In genomic region chrX:47193475-47194241, GRCh38 we compare ENCODE assay signal across 1 cellular context.
A peak's percentile ranks its signal among the peaks of the same experiment; 100 is the strongest.
TF ChIP-seq lines count a peak whose summit lies in the region.

Gene UBA1 (plus strand): TSS chrX:47193829. CDS start chrX:47198803, 4,974 bp downstream.

TF ChIP-seq in K562, 482 proteins besides CTCF, POLR2A, EP300 and RAD21 (continued from another document and continues in another):
- TF ChIP-seq, protein P1, sequence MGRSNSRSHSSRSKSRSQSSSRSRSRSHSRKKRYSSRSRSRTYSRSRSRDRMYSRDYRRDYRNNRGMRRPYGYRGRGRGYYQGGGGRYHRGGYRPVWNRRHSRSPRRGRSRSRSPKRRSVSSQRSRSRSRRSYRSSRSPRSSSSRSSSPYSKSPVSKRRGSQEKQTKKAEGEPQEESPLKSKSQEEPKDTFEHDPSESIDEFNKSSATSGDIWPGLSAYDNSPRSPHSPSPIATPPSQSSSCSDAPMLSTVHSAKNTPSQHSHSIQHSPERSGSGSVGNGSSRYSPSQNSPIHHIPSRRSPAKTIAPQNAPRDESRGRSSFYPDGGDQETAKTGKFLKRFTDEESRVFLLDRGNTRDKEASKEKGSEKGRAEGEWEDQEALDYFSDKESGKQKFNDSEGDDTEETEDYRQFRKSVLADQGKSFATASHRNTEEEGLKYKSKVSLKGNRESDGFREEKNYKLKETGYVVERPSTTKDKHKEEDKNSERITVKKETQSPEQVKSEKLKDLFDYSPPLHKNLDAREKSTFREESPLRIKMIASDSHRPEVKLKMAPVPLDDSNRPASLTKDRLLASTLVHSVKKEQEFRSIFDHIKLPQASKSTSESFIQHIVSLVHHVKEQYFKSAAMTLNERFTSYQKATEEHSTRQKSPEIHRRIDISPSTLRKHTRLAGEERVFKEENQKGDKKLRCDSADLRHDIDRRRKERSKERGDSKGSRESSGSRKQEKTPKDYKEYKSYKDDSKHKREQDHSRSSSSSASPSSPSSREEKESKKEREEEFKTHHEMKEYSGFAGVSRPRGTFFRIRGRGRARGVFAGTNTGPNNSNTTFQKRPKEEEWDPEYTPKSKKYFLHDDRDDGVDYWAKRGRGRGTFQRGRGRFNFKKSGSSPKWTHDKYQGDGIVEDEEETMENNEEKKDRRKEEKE (IDR thresholded peaks at IDR 0.05; ENCODE audit: borderline replicate concordance in 1 of 2, control insufficient read depth in 1 of 2, low read depth in 2 of 2, low read length in 1 of 2) = no peak
- TF ChIP-seq MBD1 (CRISPR knock-in tag; IDR thresholded peaks at IDR 0.05) (no peak), TSC22D4 (tag; IDR thresholded peaks at IDR 0.05) (no peak), GMEB1 (CRISPR knock-in tag; IDR thresholded peaks at IDR 0.05) (0 out of 2 replicates have a peak, but pooled peaks have one; percentile 23), NCOA6 (IDR thresholded peaks at IDR 0.05) (no peak), CBX1 (IDR thresholded peaks at IDR 0.05; ENCODE audit: low read depth) (0 out of 2 replicates have a peak, but pooled peaks have one; percentile 25), ZBTB26 (CRISPR knock-in tag; IDR thresholded peaks at IDR 0.05) (no peak), KLF16 (IDR thresholded peaks at IDR 0.05) (no peak), CREM (IDR thresholded peaks at IDR 0.05; ENCODE audit: low read depth) (peak; percentile 47; the same call in 1 of the 2 replicates), E2F4 (CRISPR knock-in tag; IDR thresholded peaks at IDR 0.05; ENCODE audit: low read depth) (no peak), TAF1 (IDR thresholded peaks at IDR 0.05; ENCODE audit: control insufficient read depth, extremely low read depth, insufficient read depth, low read length, severe bottlenecking) (peak; percentile 77), NFYB (IDR thresholded peaks at IDR 0.05; ENCODE audit: extremely low read depth, insufficient read length) (no peak), ZBTB7A (IDR thresholded peaks at IDR 0.05; ENCODE audit: borderline replicate concordance, control insufficient read depth, low read depth, low read length) (peak; percentile 38; the same call in 1 of the 2 replicates), ZNF707 (CRISPR knock-in tag; conservative IDR thresholded peaks at IDR 0.05) (no peak), ZNF239 (CRISPR knock-in tag; IDR thresholded peaks at IDR 0.05) (no peak), ZNF184 (CRISPR knock-in tag; IDR thresholded peaks at IDR 0.05) (no peak), STAG1 (CRISPR knock-in tag; IDR thresholded peaks at IDR 0.05; ENCODE audit: borderline replicate concordance) (peak; percentile 61; the same call in 1 of the 2 replicates), NFIC (IDR thresholded peaks at IDR 0.05) (peak; percentile 54; the same call in 1 of the 2 replicates), SETDB1 (IDR thresholded peaks at IDR 0.05; ENCODE audit: low read length) (no peak), MEIS2 (IDR thresholded peaks at IDR 0.05; ENCODE audit: partially characterized antibody) (peak; percentile 66), NFRKB (IDR thresholded peaks at IDR 0.05; ENCODE audit: low read depth) (peak; percentile 86), ZBTB33 (CRISPR knock-in tag; IDR thresholded peaks at IDR 0.05) (no peak), ZNF174 (CRISPR knock-in tag; IDR thresholded peaks at IDR 0.05) (no peak), GABPB1 (CRISPR knock-in tag; IDR thresholded peaks at IDR 0.05) (no peak; the same call in 1 of the 2 replicates), TCF7L2 (IDR thresholded peaks at IDR 0.05; ENCODE audit: low read depth, low read length) (no peak), CHD2 (IDR thresholded peaks at IDR 0.05; ENCODE audit: low read depth, low read length) (no peak), DMBX1 (CRISPR knock-in tag; IDR thresholded peaks at IDR 0.05; ENCODE audit: borderline replicate concordance) (no peak), ZNF583 (CRISPR knock-in tag; IDR thresholded peaks at IDR 0.05) (no peak), ZNF764 (CRISPR knock-in tag; IDR thresholded peaks at IDR 0.05; ENCODE audit: low read depth) (no peak), OTX1 (CRISPR knock-in tag; IDR thresholded peaks at IDR 0.05) (no peak), ZNF507 (tag; conservative IDR thresholded peaks at IDR 0.05) (no peak), CEBPZ (IDR thresholded peaks at IDR 0.05; ENCODE audit: borderline replicate concordance, low read depth, low read length) (no peak)
- TF ChIP-seq, protein P2, sequence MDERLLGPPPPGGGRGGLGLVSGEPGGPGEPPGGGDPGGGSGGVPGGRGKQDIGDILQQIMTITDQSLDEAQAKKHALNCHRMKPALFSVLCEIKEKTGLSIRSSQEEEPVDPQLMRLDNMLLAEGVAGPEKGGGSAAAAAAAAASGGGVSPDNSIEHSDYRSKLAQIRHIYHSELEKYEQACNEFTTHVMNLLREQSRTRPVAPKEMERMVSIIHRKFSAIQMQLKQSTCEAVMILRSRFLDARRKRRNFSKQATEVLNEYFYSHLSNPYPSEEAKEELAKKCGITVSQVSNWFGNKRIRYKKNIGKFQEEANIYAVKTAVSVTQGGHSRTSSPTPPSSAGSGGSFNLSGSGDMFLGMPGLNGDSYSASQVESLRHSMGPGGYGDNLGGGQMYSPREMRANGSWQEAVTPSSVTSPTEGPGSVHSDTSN (CRISPR knock-in tag; IDR thresholded peaks at IDR 0.05; ENCODE audit: low read depth) = no peak
- TF ChIP-seq, protein P2 (tag; conservative IDR thresholded peaks at IDR 0.05; ENCODE audit: low read depth) = peak; percentile 46; the same call in 1 of the 2 replicates
- TF ChIP-seq, protein P3, sequence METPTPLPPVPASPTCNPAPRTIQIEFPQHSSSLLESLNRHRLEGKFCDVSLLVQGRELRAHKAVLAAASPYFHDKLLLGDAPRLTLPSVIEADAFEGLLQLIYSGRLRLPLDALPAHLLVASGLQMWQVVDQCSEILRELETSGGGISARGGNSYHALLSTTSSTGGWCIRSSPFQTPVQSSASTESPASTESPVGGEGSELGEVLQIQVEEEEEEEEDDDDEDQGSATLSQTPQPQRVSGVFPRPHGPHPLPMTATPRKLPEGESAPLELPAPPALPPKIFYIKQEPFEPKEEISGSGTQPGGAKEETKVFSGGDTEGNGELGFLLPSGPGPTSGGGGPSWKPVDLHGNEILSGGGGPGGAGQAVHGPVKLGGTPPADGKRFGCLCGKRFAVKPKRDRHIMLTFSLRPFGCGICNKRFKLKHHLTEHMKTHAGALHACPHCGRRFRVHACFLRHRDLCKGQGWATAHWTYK (CRISPR knock-in tag; IDR thresholded peaks at IDR 0.05) = no peak
- TF ChIP-seq, protein P4, sequence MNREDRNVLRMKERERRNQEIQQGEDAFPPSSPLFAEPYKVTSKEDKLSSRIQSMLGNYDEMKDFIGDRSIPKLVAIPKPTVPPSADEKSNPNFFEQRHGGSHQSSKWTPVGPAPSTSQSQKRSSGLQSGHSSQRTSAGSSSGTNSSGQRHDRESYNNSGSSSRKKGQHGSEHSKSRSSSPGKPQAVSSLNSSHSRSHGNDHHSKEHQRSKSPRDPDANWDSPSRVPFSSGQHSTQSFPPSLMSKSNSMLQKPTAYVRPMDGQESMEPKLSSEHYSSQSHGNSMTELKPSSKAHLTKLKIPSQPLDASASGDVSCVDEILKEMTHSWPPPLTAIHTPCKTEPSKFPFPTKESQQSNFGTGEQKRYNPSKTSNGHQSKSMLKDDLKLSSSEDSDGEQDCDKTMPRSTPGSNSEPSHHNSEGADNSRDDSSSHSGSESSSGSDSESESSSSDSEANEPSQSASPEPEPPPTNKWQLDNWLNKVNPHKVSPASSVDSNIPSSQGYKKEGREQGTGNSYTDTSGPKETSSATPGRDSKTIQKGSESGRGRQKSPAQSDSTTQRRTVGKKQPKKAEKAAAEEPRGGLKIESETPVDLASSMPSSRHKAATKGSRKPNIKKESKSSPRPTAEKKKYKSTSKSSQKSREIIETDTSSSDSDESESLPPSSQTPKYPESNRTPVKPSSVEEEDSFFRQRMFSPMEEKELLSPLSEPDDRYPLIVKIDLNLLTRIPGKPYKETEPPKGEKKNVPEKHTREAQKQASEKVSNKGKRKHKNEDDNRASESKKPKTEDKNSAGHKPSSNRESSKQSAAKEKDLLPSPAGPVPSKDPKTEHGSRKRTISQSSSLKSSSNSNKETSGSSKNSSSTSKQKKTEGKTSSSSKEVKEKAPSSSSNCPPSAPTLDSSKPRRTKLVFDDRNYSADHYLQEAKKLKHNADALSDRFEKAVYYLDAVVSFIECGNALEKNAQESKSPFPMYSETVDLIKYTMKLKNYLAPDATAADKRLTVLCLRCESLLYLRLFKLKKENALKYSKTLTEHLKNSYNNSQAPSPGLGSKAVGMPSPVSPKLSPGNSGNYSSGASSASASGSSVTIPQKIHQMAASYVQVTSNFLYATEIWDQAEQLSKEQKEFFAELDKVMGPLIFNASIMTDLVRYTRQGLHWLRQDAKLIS (CRISPR knock-in tag; IDR thresholded peaks at IDR 0.05) = peak; percentile 67; the same call in 1 of the 2 replicates
